15 cellular contexts compared by ENCODE assay signal in the genomic region with DNA sequence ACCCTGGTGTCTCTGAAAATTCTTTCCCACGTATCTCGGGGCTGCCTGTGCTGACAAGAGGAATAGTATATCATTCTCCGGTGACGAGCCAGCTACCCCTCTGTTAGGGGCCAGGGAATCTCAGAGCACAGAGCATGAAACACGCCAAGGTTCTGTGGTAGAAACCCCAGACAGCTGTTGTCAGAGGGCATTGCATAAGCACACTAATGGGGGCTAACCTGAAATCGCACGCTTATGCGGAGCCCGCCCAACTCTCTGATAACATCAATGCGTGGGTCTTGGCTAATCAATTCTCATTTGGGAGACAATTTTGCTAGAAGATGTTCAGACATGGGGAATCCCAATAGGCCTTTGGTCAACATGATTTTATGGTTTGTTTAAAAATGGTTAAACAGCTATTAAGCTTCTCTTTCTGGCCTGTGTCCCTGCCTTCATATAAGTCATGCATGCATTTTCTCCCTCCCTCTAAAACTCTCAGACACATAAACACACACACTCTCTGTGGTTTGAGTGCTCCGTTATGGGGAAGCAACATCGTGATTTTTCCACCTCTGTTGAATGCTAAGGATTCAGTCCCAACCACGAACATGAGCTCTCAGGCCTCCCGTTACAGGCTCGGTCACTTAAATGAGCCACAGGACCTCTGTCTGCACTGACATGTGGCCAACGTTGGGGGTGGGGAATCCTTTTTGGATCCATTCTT.
"Had no signal": no experiment of that assay in that cellular context is flagged by ENCODE, and none has a peak within 500 bp of the region (broad histone marks: within the 10 kb centered on the region; RNA-seq: fewer than 3 reads in every experiment).

No MANE protein-coding gene starts in this region.

- H3K9me3 ChIP-seq: left lung, testis had no signal

- H3K4me3 ChIP-seq: dorsolateral prefrontal cortex, left lung, testis had no signal

- DNase-seq: activated CD4-positive, alpha-beta T cell treated with anti-CD3 and anti-CD28 coated beads, Interleukin-2, amount 50 U/mL, for 1 hour; amygdala; dorsolateral prefrontal cortex; foreskin keratinocyte; head of caudate nucleus; left lung; mesendoderm; naive thymus-derived CD8-positive, alpha-beta T cell; nucleus accumbens; stimulated activated CD4-positive, alpha-beta T cell treated with anti-CD3 and anti-CD28 coated beads, Interleukin-15, amount 100 ng/mL, for 24 hours; stimulated activated CD4-positive, alpha-beta T cell treated with anti-CD3 and anti-CD28 coated beads, Interleukin-4, amount 100 ng/mL, for 24 hours; stimulated activated naive CD8-positive, alpha-beta T cell treated with anti-CD3 and anti-CD28 coated beads, Interleukin-15, amount 100 ng/mL, for 72 hours; T-helper 2 cell; testis had no signal

- H3K4me1 ChIP-seq: foreskin keratinocyte, left lung, testis had no signal

- H3K4me3 Mint-ChIP-seq: naive thymus-derived CD8-positive, alpha-beta T cell; stimulated activated naive CD8-positive, alpha-beta T cell treated with anti-CD3 and anti-CD28 coated beads, Interleukin-15, amount 100 ng/mL, for 72 hours had no signal

- H3K36me3 Mint-ChIP-seq: activated naive CD4-positive, alpha-beta T cell treated with anti-CD3 and anti-CD28 coated beads, Interleukin-2, amount 50 U/mL, for 72 hours; naive thymus-derived CD8-positive, alpha-beta T cell had no signal

- H3K9me3 Mint-ChIP-seq: activated naive CD4-positive, alpha-beta T cell treated with anti-CD3 and anti-CD28 coated beads, Interleukin-2, amount 50 U/mL, for 72 hours; naive thymus-derived CD8-positive, alpha-beta T cell; stimulated activated naive CD8-positive, alpha-beta T cell treated with anti-CD3 and anti-CD28 coated beads, Interleukin-15, amount 100 ng/mL, for 72 hours had no signal

- H3K27ac Mint-ChIP-seq: activated naive CD4-positive, alpha-beta T cell treated with anti-CD3 and anti-CD28 coated beads, Interleukin-2, amount 50 U/mL, for 72 hours; stimulated activated naive CD8-positive, alpha-beta T cell treated with anti-CD3 and anti-CD28 coated beads, Interleukin-15, amount 100 ng/mL, for 72 hours had no signal

- H3K27ac ChIP-seq: dorsolateral prefrontal cortex, foreskin keratinocyte, left lung, testis had no signal

- ATAC-seq: activated naive CD4-positive, alpha-beta T cell treated with anti-CD3 and anti-CD28 coated beads, Interleukin-2, amount 50 U/mL, for 72 hours; foreskin keratinocyte; left lung; naive thymus-derived CD8-positive, alpha-beta T cell; stimulated activated naive CD8-positive, alpha-beta T cell treated with anti-CD3 and anti-CD28 coated beads, Interleukin-15, amount 100 ng/mL, for 72 hours had no signal

- H3K27me3 ChIP-seq: left lung, testis had no signal

- H3K36me3 ChIP-seq: left lung had no signal

- H3K4me1 Mint-ChIP-seq: naive thymus-derived CD8-positive, alpha-beta T cell; stimulated activated naive CD8-positive, alpha-beta T cell treated with anti-CD3 and anti-CD28 coated beads, Interleukin-15, amount 100 ng/mL, for 72 hours had no signal
